Comparison of ENCODE assay signal across 20 cellular contexts in the genomic region with DNA sequence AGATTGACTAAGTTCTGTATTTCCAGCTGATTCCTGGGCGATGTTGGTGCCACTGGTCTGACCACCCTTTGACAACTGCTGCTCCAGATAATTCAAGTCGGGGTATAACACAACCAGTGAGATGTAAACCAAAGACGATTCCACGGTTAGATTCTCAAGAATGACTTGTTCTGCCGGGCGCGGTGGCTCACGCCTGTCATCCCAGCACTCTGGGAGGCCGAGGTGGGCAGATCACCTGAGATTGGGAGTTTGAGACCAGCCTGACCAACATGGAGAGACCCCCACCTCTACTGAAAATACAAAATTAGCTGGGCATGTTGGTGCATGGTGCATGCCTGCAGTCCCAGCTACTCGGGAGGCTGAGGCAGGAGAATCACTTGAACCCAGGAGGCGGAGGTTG. TPM values are rescaled to one million over a fixed set of nuclear protein-coding genes. Genes with fewer than 3 reads are reported as not detected.
"Had no signal": no experiment of that assay in that cellular context is flagged by ENCODE, and none has a peak within 500 bp of the region (broad histone marks: within the 10 kb centered on the region; RNA-seq: fewer than 3 reads in every experiment).

No MANE protein-coding gene starts in this region.

RNA-seq across cellular contexts. Expression of gene NLRP2, which starts 23.4 kb away (rescaled TPM):
- total RNA-seq: ascending aorta had no signal

RNA-seq across cellular contexts. Expression of gene NLRP7, which starts 42.2 kb away (rescaled TPM):
- total RNA-seq: activated naive CD4-positive, alpha-beta T cell treated with anti-CD3 and anti-CD28 coated beads for 36 hours; activated naive CD4-positive, alpha-beta T cell treated with anti-CD3 and anti-CD28 coated beads, Interleukin-2, amount 50 U/mL, for 72 hours; activated naive CD8-positive, alpha-beta T cell treated with anti-CD3 and anti-CD28 coated beads for 36 hours; activated naive CD8-positive, alpha-beta T cell treated with anti-CD3 and anti-CD28 coated beads, Interleukin-2, amount 10 ng/mL, durations not matched to agents 7 days and 5 days; activated T-cell treated with anti-CD3 and anti-CD28 coated beads, Interleukin-2, amount 50 U/mL, for 4 hours; activated T-cell treated with anti-CD3 and anti-CD28 coated beads, Interleukin-2, amount 50 U/mL, for 72 hours; activated T-helper 1 cell treated with anti-CD3 and anti-CD28 coated beads, Interleukin-12 subunit alpha, Interleukin-12 subunit beta, Interleukin-2, Interleukin-4 antibody, amounts not matched to agents 30 ng/mL and 10 ng/mL and 1 ng/mL, durations not matched to agents 14 hours and 24 hours and 36 hours; activated T-helper 17 cell treated with anti-CD3 and anti-CD28 coated beads, Interleukin-2, amount 50 U/mL, for 72 hours; activated T-helper 2 cell treated with anti-CD3 and anti-CD28 coated beads, Interferon-gamma antibody, Interleukin-2, Interleukin-4, amounts not matched to agents 10 μg/mL and 5 μg/mL and 100 μg/mL, durations not matched to agents 14 hours and 24 hours and 36 hours; adrenal gland; aorta; ascending aorta; astrocyte; body of pancreas; breast epithelium; bronchial epithelial cell; cardiac septum; cerebellum had no signal
- polyA plus RNA-seq: adipose tissue, aorta had no signal

RNA-seq across cellular contexts. Expression of gene GP6, which starts 48.5 kb away (rescaled TPM):
- total RNA-seq: activated naive CD4-positive, alpha-beta T cell treated with anti-CD3 and anti-CD28 coated beads for 36 hours; activated naive CD8-positive, alpha-beta T cell treated with anti-CD3 and anti-CD28 coated beads for 36 hours; activated T-helper 1 cell treated with anti-CD3 and anti-CD28 coated beads, Interleukin-12 subunit alpha, Interleukin-12 subunit beta, Interleukin-2, Interleukin-4 antibody, amounts not matched to agents 30 ng/mL and 10 ng/mL and 1 ng/mL, durations not matched to agents 14 hours and 24 hours and 36 hours; ascending aorta; breast epithelium; bronchial epithelial cell had no signal
- polyA plus RNA-seq: cardiac muscle cell had no signal
